In the genomic region with DNA sequence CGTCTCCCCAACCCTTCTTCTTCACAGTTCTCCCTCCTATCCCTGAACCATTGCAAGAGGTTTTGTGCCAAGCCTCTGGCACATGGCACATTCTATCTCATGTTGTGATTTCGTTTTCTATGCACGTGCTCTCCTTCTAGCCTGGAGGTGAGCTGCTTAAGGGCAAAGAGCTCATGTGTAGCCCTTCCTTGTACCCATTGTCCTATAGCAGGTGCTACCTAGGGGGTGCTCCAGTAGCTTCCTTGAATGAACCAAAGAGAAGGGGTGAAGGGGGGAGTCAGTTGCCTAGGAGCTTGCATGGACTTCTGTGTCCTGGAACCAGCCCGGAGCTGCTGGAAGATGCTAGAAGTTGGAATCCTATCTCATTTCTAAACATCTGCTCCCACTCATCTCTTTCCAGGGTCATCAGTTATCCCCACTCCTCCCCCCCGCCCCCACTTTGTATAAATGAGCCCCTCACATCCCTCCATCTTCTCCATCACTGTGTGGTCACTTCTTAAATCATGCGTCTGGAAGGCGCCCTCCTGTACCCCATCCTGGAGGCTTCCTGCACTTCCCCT, we compare ENCODE assay signal across 8 cellular contexts. TPM values are rescaled to one million over a fixed set of nuclear protein-coding genes. Genes with fewer than 3 reads are reported as not detected.
DNase-seq lines count a peak whose midpoint lies in the region; ATAC-seq and TF ChIP-seq lines count a peak whose summit lies in the region.

No MANE protein-coding gene starts in this region.

- intact Hi-C loops in Panc1 (cut with micrococcal nuclease; ENCODE audit: unreplicated experiment), result no loop called here
- intact Hi-C loops in psoas muscle (cut with DNase I), result no loop called here
- intact Hi-C loops in left colon (cut with DNase I, micrococcal nuclease), result no loop called here

- H3K27ac ChIP-seq in Panc1 (ENCODE audit: low read length) (no peak overlapping the region), psoas muscle (no peak overlapping the region)

- TF ChIP-seq CTCF in Panc1 (IDR thresholded peaks at IDR 0.05) (no peak), epithelial cell of esophagus (IDR thresholded peaks at IDR 0.05; ENCODE audit: insufficient read depth, low read depth, low read length, missing control alignments) (no peak), psoas muscle (IDR thresholded peaks at IDR 0.05) (no peak)

- 0 out of 2 replicates have a peak, but pooled peaks cover 5% of the 10 kb centered on the region for H3K4me1 ChIP-seq in Panc1 (ENCODE audit: control insufficient read depth, insufficient read depth, low read length)
- H3K4me1 ChIP-seq in psoas muscle, result no peaks in the 10 kb centered on the region

- peak; percentile 37; the same call in 1 of the 2 replicates for ATAC-seq in Panc1
- ATAC-seq in psoas muscle, result peak in 2 of 4 donors; percentile 7
- ATAC-seq in HG02588 (IDR thresholded peaks at IDR 0.05; ENCODE audit: unreplicated experiment), result no peak
- ATAC-seq in HG02759 (IDR thresholded peaks at IDR 0.05; ENCODE audit: unreplicated experiment), result no peak
- no peak for ATAC-seq in left colon

- H3K9me3 ChIP-seq in Panc1 (ENCODE audit: control insufficient read depth, insufficient read depth, low read depth, low read length), result no peaks in the 10 kb centered on the region
- no peaks in the 10 kb centered on the region for H3K9me3 ChIP-seq in psoas muscle

- H3K4me3 ChIP-seq in Panc1 (ENCODE audit: low read depth in 2 of 2, low read length in 2 of 2) (peak overlapping the region; percentile 51 to 63), epithelial cell of esophagus (ENCODE audit: low read length) (peak overlapping the region; percentile 61), psoas muscle (peak overlapping the region; percentile 80)

- no TSS peak for BruUV-seq in Panc1 (replicated peaks; lab: Mats Ljungman, UMichigan)

- DNase-seq in GF-D8 (lab: John Stamatoyannopoulos, UW), result peak; percentile 35
- no peak for DNase-seq in Panc1 (ENCODE audit: low read depth, low spot score)
- DNase-seq in epithelial cell of esophagus (ENCODE audit: low read depth), result no peak
- DNase-seq in psoas muscle, result no peak
- DNase-seq in left colon, result no peak
- DNase-seq in iPS-NIHi7 (ENCODE audit: extremely low spot score), result no peak

- WGBS in psoas muscle, 3 donors, result 9 to 16% (median 11%) methylated on average over 7 of the region's 7 CpGs

- H3K36me3 ChIP-seq in Panc1 (ENCODE audit: control insufficient read depth, insufficient read depth, low read length), result no peaks in the 10 kb centered on the region
- no peaks in the 10 kb centered on the region for H3K36me3 ChIP-seq in psoas muscle (ENCODE audit: insufficient read depth in 1 of 2, low read depth in 1 of 2)

- H3K27me3 ChIP-seq in Panc1 (ENCODE audit: control insufficient read depth, insufficient read depth, low read length) (peaks cover 4% of the 10 kb centered on the region; the same call in 1 of the 2 replicates), psoas muscle (ENCODE audit: insufficient read depth in 3 of 3, low read length in 2 of 3) (peaks cover 0 to 29% (median 1%) of the 10 kb centered on the region in 3 donors)

- in situ Hi-C loops in Panc1 (cut with HindIII; ENCODE audit: low pct_unique_long_range_greater_than_20kb, low sequenced_read_pairs), result no loop called here

- CTCF ChIA-PET in Panc1 (lab: Charles Lee), result interaction anchor here (0.7 kb wide), 1 partner anchor 130 kb away, joined by 3 read pairs; no protein-coding TSS in a partner anchor

- POLR2A ChIA-PET in Panc1 (lab: Charles Lee), result interaction anchor here (0.5 to 0.6 kb wide), 2 partner anchors 18 to 201 kb away, joined by 3 to 5 read pairs; no protein-coding TSS in a partner anchor

RNA-seq across cellular contexts. Expression of a gene that starts 0.5 kb away (rescaled TPM):
- total RNA-seq in Panc1 (2021; ENCODE audit: unreplicated experiment) (0.36 TPM), psoas muscle (1 to 10 TPM; 1.2 to 2.8 (median 2.1) TPM), left colon (10 to 100 TPM in 1 of 2 donors, 1 to 10 TPM in 1; 9.2 to 12.8 TPM)
- polyA plus RNA-seq in Panc1 (2012; ENCODE audit: insufficient read length), result 0.55 TPM
- polyA plus RNA-seq in psoas muscle, result 1 to 10 TPM in 1 of 3 donors, under 1 TPM in 2; 0.35 to 1.9 (median 0.88) TPM
